Comparison of ENCODE assay signal across 17 cellular contexts in genomic region chr16:88376835-88377726, GRCh38. TPM values are rescaled to one million over a fixed set of nuclear protein-coding genes. Genes with fewer than 3 reads are reported as not detected.
DNase-seq lines count a peak whose midpoint lies in the region; ATAC-seq and TF ChIP-seq lines count a peak whose summit lies in the region.
"Had no signal": no experiment of that assay in that cellular context is flagged by ENCODE, and none has a peak within 500 bp of the region (broad histone marks: within the 10 kb centered on the region; RNA-seq: fewer than 3 reads in every experiment).

No MANE protein-coding gene starts in this region.

- H3K36me3 ChIP-seq in spleen (no peaks in the 10 kb centered on the region), ascending aorta (no peaks in the 10 kb centered on the region)
- H3K36me3 ChIP-seq: adrenal gland had no signal

- no peaks in the 10 kb centered on the region for H3K27me3 ChIP-seq in right cardiac atrium (ENCODE audit: control insufficient read depth, insufficient read depth)
- peaks cover 0 to 45% (median 7%) of the 10 kb centered on the region in 7 donors for H3K27me3 ChIP-seq in spleen (replicated peaks in 1 of 7)
- no peaks in the 10 kb centered on the region for H3K27me3 ChIP-seq in ascending aorta
- H3K27me3 ChIP-seq: adrenal gland had no signal

- H3K4me3 ChIP-seq in right cardiac atrium (ENCODE audit: low read length) = no peak overlapping the region
- H3K4me3 ChIP-seq in spleen = no peak overlapping the region
- H3K4me3 ChIP-seq in ascending aorta = no peak overlapping the region
- H3K4me3 ChIP-seq: adrenal gland had no signal

- H3K4me1 ChIP-seq in right cardiac atrium (ENCODE audit: control insufficient read depth, insufficient read depth, low read length) (no peaks in the 10 kb centered on the region), spleen (no peaks in the 10 kb centered on the region), ascending aorta (no peaks in the 10 kb centered on the region)
- H3K4me1 ChIP-seq: adrenal gland had no signal

- WGBS in right cardiac atrium = 80% methylated on average over 30 of the region's 30 CpGs
- WGBS in spleen, 5 donors = 67 to 85% (median 81%) methylated on average over 19 to 30 of the region's 30 CpGs

- TF ChIP-seq POLR2A in spleen (IDR thresholded peaks at IDR 0.05) = no peak

- TF ChIP-seq CTCF in spleen (IDR thresholded peaks at IDR 0.05 in 8 of 11, conservative IDR thresholded peaks at IDR 0.05 in 3 of 11) (no peak), ascending aorta (IDR thresholded peaks at IDR 0.05) (no peak)

- H3K9me3 ChIP-seq in right cardiac atrium (ENCODE audit: control insufficient read depth, low read length) (no peaks in the 10 kb centered on the region), spleen (no peaks in the 10 kb centered on the region), ascending aorta (no peaks in the 10 kb centered on the region)
- H3K9me3 ChIP-seq: adrenal gland had no signal

- intact Hi-C loops in right cardiac atrium (cut with DNase I) = no loop called here
- intact Hi-C loops in spleen (cut with DNase I; ENCODE audit: low total_unique reads) = no loop called here
- intact Hi-C loops in ascending aorta (cut with DNase I) = no loop called here

- DNase-seq in EL (peak; percentile 44), amniotic epithelial cell (ENCODE audit: low read depth) (peak; percentile 23), right cardiac atrium (peak in 2 of 3 donors; percentile 8 to 44), spleen (peak; percentile 56), ascending aorta (ENCODE audit: low spot score in 2 of 2) (no peak), NCI-H187 treated with DMSO at 0.1 percent for 48 hours (lab: John Stamatoyannopoulos, UW) (no peak), SIG-M5 treated with dmso at 0.1 percent for 504 hours (lab: John Stamatoyannopoulos, UW; ENCODE audit: unreplicated experiment) (no peak), NAMALWA (ENCODE audit: low spot score) (no peak)
- DNase-seq: activated CD4-positive, alpha-beta T cell treated with anti-CD3 and anti-CD28 coated beads, Interleukin-2, amount 10 ng/mL, durations not matched to agents 24 days and 14 days; activated T-cell treated with anti-CD3 and anti-CD28 coated beads, Interleukin-2, amount 50 U/mL, for 48 hours; CD4-positive, alpha-beta memory T cell; foreskin melanocyte; naive B cell; NCI-H1694; RPMI8226; stimulated activated CD4-positive, alpha-beta T cell treated with anti-CD3 and anti-CD28 coated beads, Interleukin-2, amount 100 ng/mL, for 48 hours had no signal

- ATAC-seq in right cardiac atrium = peak in 1 of 2 donors; percentile 14

- no peak overlapping the region for H3K27ac ChIP-seq in right cardiac atrium (ENCODE audit: low read length)
- no peak overlapping the region for H3K27ac ChIP-seq in spleen
- no peak overlapping the region for H3K27ac ChIP-seq in ascending aorta
- H3K27ac ChIP-seq: adrenal gland had no signal

RNA-seq across cellular contexts. Expression of gene ZNF469, which starts 5.7 kb away (rescaled TPM):
- total RNA-seq in right cardiac atrium (1 to 10 TPM; 1.3 to 1.9 (median 1.8) TPM), spleen (1 to 10 TPM; 2.4 to 8.0 (median 4.0) TPM), ascending aorta (3.0 TPM)
- polyA plus RNA-seq in right cardiac atrium (0.84 TPM), spleen (under 1 TPM; 0.27 to 0.96 (median 0.35) TPM)

Comparison
In these comparisons a context has a peak if more than half of its experiments do, and no peak if none do; other contexts are left out.
1. DNase-seq: peak in EL (single experiment), amniotic epithelial cell (single experiment), right cardiac atrium (2 of 3) and spleen (single experiment); none in ascending aorta (0 of 2), NCI-H187 treated with DMSO at 0.1 percent for 48 hours (single experiment), SIG-M5 treated with dmso at 0.1 percent for 504 hours (single experiment) and NAMALWA (single experiment).